12 cellular contexts compared by ENCODE assay signal in the genomic region with DNA sequence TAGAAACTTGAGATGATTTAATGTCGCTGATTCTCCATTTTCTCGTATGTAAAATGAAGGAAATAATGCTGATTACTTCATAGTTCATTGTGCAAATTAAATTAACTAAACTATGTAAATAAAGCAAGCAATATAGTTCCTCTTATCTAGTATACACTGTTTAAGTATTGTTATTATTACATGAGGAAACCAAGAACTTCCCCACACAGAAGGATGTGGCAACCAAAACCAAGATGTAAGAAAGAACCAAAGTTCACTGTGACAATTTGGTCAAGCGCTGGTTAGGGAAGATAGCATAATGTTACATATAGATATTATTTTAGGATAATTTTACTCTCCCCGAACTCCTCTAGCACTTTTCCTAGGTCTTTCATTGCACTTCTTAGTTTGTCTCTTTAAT.
"Had no signal": no experiment of that assay in that cellular context is flagged by ENCODE, and none has a peak within 500 bp of the region (broad histone marks: within the 10 kb centered on the region; RNA-seq: fewer than 3 reads in every experiment).

No MANE protein-coding gene starts in this region.

- H3K27ac ChIP-seq: dorsolateral prefrontal cortex, right atrium auricular region, tibial nerve had no signal

- H3K9me3 ChIP-seq: right atrium auricular region, tibial nerve had no signal

- H3K4me3 ChIP-seq: dorsolateral prefrontal cortex, lung, right atrium auricular region, tibial nerve had no signal

- H3K4me1 ChIP-seq: right atrium auricular region, tibial nerve had no signal

- ATAC-seq: activated T-cell treated with anti-CD3 and anti-CD28 coated beads, Interleukin-2, amount 50 U/mL, for 4 hours; stimulated activated effector memory CD8-positive, alpha-beta T cell treated with anti-CD3 and anti-CD28 coated beads, Interleukin-12 subunit alpha, Interleukin-12 subunit beta, amount 100 ng/mL, for 72 hours had no signal

- H3K27me3 ChIP-seq: right atrium auricular region, tibial nerve had no signal

- H3K36me3 ChIP-seq: right atrium auricular region, tibial nerve had no signal

- DNase-seq: activated CD4-positive, alpha-beta memory T cell treated with anti-CD3 and anti-CD28 coated beads for 36 hours; activated CD4-positive, alpha-beta T cell treated with anti-CD3 and anti-CD28 coated beads for 1 hour; activated effector memory CD4-positive, alpha-beta T cell treated with anti-CD3 and anti-CD28 coated beads, Interleukin-2, amount 50 U/mL, for 16 hours; activated T-cell treated with anti-CD3 and anti-CD28 coated beads, Interleukin-2, amount 50 U/mL, for 4 hours; anterior cingulate cortex; dorsolateral prefrontal cortex; midbrain; small intestine had no signal
